Comparison of ENCODE assay signal across 1 cellular context in the genomic region with DNA sequence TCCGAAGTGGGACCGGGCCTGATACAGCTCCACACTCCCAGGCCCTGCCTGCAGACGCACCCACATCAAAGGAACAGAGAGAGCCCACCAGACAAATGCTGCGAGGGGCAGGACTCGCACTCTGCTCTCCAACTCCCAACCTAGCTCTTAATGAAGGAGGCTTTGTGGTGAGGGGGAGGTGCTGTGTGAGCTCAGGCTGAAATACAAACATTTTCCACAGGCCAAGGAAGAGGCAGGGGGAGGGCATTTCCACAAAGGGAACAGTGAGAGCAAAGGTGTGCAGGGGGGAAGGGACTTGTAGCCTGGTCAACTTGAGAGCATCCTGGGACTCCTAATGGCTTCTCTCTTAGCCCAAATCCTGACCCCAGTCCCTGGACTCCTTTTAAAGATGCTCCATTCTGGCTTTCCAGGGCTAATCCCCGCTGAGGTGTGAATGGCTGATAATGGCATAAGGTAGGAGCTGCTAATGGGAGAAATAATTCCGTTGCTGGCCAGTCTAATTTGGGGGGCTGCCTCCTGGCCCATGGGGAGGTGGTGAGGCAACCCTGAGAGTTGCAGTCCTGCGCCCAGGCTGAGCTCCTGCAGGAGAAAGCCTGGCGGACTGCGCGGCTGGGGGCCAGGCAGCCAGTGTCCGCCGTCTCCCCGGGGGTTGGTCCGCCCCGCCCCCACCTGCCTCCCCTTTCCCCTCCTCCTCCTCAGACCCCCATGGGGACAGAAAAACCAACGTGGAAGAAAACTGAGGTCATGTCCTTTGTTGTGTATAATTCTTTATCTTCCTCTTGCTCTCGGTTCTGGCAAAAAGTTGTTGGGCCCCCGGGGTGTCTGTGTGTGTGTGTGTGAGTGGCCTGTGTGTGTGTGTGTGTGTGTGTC.
TF ChIP-seq lines count a peak whose summit lies in the region.

No MANE protein-coding gene starts in this region.

TF ChIP-seq in H1, 55 proteins besides CTCF, POLR2A, EP300 and RAD21:
- TF ChIP-seq SIRT6 (IDR thresholded peaks at IDR 0.05; ENCODE audit: low read length) (no peak), SP1 (IDR thresholded peaks at IDR 0.05; ENCODE audit: low read depth, low read length) (0 out of 2 replicates have a peak, but pooled peaks have one; percentile 42), KDM1A (IDR thresholded peaks at IDR 0.05; ENCODE audit: borderline replicate concordance, low read length) (no peak), GABPA (IDR thresholded peaks at IDR 0.05; ENCODE audit: borderline replicate concordance, insufficient read depth, low read length) (no peak), ASH2L (IDR thresholded peaks at IDR 0.05; ENCODE audit: low read length) (peak; percentile 58), SIX5 (IDR thresholded peaks at IDR 0.05; ENCODE audit: low read depth, low read length) (no peak), CBX8 (IDR thresholded peaks at IDR 0.05; ENCODE audit: borderline replicate concordance, low read depth, low read length) (no peak), CREB1 (IDR thresholded peaks at IDR 0.05) (no peak), CHD2 (IDR thresholded peaks at IDR 0.05; ENCODE audit: low read length) (0 out of 2 replicates have a peak, but pooled peaks have one; percentile 10)
- TF ChIP-seq, protein P1, sequence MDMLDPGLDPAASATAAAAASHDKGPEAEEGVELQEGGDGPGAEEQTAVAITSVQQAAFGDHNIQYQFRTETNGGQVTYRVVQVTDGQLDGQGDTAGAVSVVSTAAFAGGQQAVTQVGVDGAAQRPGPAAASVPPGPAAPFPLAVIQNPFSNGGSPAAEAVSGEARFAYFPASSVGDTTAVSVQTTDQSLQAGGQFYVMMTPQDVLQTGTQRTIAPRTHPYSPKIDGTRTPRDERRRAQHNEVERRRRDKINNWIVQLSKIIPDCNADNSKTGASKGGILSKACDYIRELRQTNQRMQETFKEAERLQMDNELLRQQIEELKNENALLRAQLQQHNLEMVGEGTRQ (IDR thresholded peaks at IDR 0.05; ENCODE audit: low read length): no peak
